In genomic region chr4:82090717-82091116, GRCh38 we compare ENCODE assay signal across 4 cellular contexts.
"Had no signal": no experiment of that assay in that cellular context is flagged by ENCODE, and none has a peak within 500 bp of the region (broad histone marks: within the 10 kb centered on the region; RNA-seq: fewer than 3 reads in every experiment).

No MANE protein-coding gene starts in this region.

- H3K4me3 Mint-ChIP-seq: GM23338, H9 had no signal

- DNase-seq: H9, HCEC 1CT, IMR-90 had no signal

- H3K9me3 Mint-ChIP-seq: GM23338, H9 had no signal

- H3K4me1 Mint-ChIP-seq: GM23338 had no signal

- H3K4me3 ChIP-seq: GM23338 had no signal

- H2AFZ ChIP-seq: GM23338 had no signal

- H3K27ac Mint-ChIP-seq: GM23338, H9 had no signal

- H3K4me2 ChIP-seq: GM23338 had no signal
